Comparison of ENCODE assay signal across 12 cellular contexts in the genomic region with DNA sequence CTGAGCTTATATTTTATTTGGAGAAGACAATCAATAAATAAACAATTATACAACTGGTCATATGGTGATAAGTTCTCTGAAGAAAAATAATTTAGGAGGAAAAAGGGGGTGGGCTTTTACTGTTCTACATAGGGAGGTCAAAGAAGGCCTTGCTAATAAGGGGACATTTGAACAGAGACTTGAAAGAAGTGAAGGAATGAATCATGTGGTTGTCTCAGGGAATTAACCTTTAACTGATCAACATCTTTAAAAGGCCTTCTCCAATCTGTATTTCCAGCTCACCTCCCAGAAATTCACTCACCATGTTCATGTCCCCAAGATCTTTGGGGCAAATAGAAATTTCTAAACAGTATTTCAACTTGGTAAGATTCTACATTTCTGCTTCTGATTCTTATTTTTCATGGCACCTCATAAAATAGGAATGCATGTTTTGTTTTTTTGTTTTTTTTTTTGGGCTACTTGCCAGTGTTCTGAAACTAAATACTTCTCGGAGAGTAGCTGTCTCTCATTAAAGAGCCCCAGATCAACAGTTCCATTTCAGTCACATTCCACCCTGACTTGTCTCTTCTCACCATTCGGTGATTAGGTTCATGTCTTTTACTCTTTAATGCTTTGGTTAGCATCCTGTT. TPM values are rescaled to one million over a fixed set of nuclear protein-coding genes. Genes with fewer than 3 reads are reported as not detected.
A peak's percentile ranks its signal among the peaks of the same experiment; 100 is the strongest.
DNase-seq lines count a peak whose midpoint lies in the region; ATAC-seq and TF ChIP-seq lines count a peak whose summit lies in the region.
"Had no signal": no experiment of that assay in that cellular context is flagged by ENCODE, and none has a peak within 500 bp of the region (broad histone marks: within the 10 kb centered on the region; RNA-seq: fewer than 3 reads in every experiment).

No MANE protein-coding gene starts in this region.

- H3K9me3 Mint-ChIP-seq in MCF 10A (ENCODE audit: unreplicated experiment): no peaks in the 10 kb centered on the region

- H3K4me3 ChIP-seq in cardiac muscle cell (no peak overlapping the region), uterus (no peak overlapping the region)
- H3K4me3 ChIP-seq: Peyer's patch had no signal

- no peaks in the 10 kb centered on the region for H3K9me3 ChIP-seq in cardiac muscle cell (ENCODE audit: low read depth)
- no peaks in the 10 kb centered on the region for H3K9me3 ChIP-seq in uterus
- H3K9me3 ChIP-seq: Peyer's patch had no signal

- DNase-seq in cardiac muscle cell (ENCODE audit: low read depth in 1 of 2, low spot score in 1 of 2) (peak in 1 of 2 donors; percentile 54), cardiac septum (ENCODE audit: low spot score) (no peak), MCF 10A (ENCODE audit: unreplicated experiment) (peak; percentile 27), medulla oblongata (ENCODE audit: extremely low spot score) (peak; percentile 39), uterus (no peak), 8988T (no peak), NCI-H2227 (lab: John Stamatoyannopoulos, UW; ENCODE audit: unreplicated experiment) (no peak)
- DNase-seq: activated CD8-positive, alpha-beta T cell treated with anti-CD3 and anti-CD28 coated beads, Interleukin-2, amount 10 ng/mL, durations not matched to agents 7 days and 5 days; NCI-H146; Peyer's patch had no signal

- peaks cover 14% of the 10 kb centered on the region for H3K4me1 Mint-ChIP-seq in MCF 10A (ENCODE audit: insufficient read depth, unreplicated experiment)

- TF ChIP-seq POLR2A in uterus (IDR thresholded peaks at IDR 0.05): no peak

- intact Hi-C loops in cardiac septum (cut with DNase I) (no loop called here), MCF 10A (cut with micrococcal nuclease) (no loop called here), uterus (cut with DNase I; ENCODE audit: low total_unique reads) (no loop called here)

- no peaks in the 10 kb centered on the region for H3K36me3 ChIP-seq in cardiac muscle cell
- no peaks in the 10 kb centered on the region for H3K36me3 ChIP-seq in uterus
- H3K36me3 ChIP-seq: Peyer's patch had no signal

- no TSS peak for BruUV-seq in MCF 10A (replicated peaks; lab: Mats Ljungman, UMichigan)

- H3K36me3 Mint-ChIP-seq in MCF 10A (ENCODE audit: insufficient read depth, unreplicated experiment): peaks cover 17% of the 10 kb centered on the region

- H3K4me1 ChIP-seq in cardiac muscle cell (ENCODE audit: low read depth) (peaks cover 16% of the 10 kb centered on the region), uterus (peaks cover 0 to 5% of the 10 kb centered on the region in 2 donors)
- H3K4me1 ChIP-seq: Peyer's patch had no signal

- peak overlapping the region; percentile 54 for H3K4me3 Mint-ChIP-seq in MCF 10A (ENCODE audit: unreplicated experiment)
- H3K4me3 Mint-ChIP-seq: activated CD8-positive, alpha-beta T cell treated with anti-CD3 and anti-CD28 coated beads, Interleukin-2, amount 10 ng/mL, durations not matched to agents 7 days and 5 days had no signal

- no peak for ATAC-seq in GM21786 (IDR thresholded peaks at IDR 0.05; ENCODE audit: unreplicated experiment)
- ATAC-seq: activated CD8-positive, alpha-beta T cell treated with anti-CD3 and anti-CD28 coated beads, Interleukin-2, amount 10 ng/mL, durations not matched to agents 7 days and 5 days had no signal

- H3K27ac ChIP-seq in cardiac muscle cell (peak overlapping the region; percentile 37), uterus (peak overlapping the region; percentile 66 to 82)
- H3K27ac ChIP-seq: C4-2B, Peyer's patch had no signal

- H3K27ac Mint-ChIP-seq in MCF 10A (ENCODE audit: low read depth, unreplicated experiment): peak overlapping the region; percentile 94
- H3K27ac Mint-ChIP-seq: activated CD8-positive, alpha-beta T cell treated with anti-CD3 and anti-CD28 coated beads, Interleukin-2, amount 10 ng/mL, durations not matched to agents 7 days and 5 days had no signal

- no peaks in the 10 kb centered on the region for H3K27me3 Mint-ChIP-seq in MCF 10A (ENCODE audit: insufficient read depth, unreplicated experiment)

- no peak for TF ChIP-seq CTCF in cardiac muscle cell (IDR thresholded peaks at IDR 0.05; ENCODE audit: low read depth, low read length)
- no peak for TF ChIP-seq CTCF in MCF 10A (IDR thresholded peaks at IDR 0.05; ENCODE audit: unreplicated experiment)
- no peak for TF ChIP-seq CTCF in uterus (IDR thresholded peaks at IDR 0.05)

- CTCF ChIA-PET in MCF 10A (lab: Yijun Ruan, JAX): interaction anchor here (0.6 kb wide), 1 partner anchor 669 kb away, joined by 3 read pairs; no protein-coding TSS in a partner anchor

- POLR2A ChIA-PET in MCF 10A (lab: Yijun Ruan, JAX): interaction anchor here (0.7 to 1.6 kb wide), 5 partner anchors 11 to 26 kb away, joined by 3 to 9 read pairs (median 4); no protein-coding TSS in a partner anchor

- H3K27me3 ChIP-seq in cardiac muscle cell (no peaks in the 10 kb centered on the region), uterus (no peaks in the 10 kb centered on the region)
- H3K27me3 ChIP-seq: Peyer's patch had no signal

RNA-seq across cellular contexts. Expression of a gene that starts 19.2 kb away (rescaled TPM):
- total RNA-seq in cardiac muscle cell (0.11 and 0.45 TPM in 2 replicates), cardiac septum (12.5 TPM), MCF 10A (2022) (2.2 and 3.1 TPM in 2 replicates), uterus (10 to 100 TPM; 13.1 to 85.9 (median 38.9) TPM)
- 1.5 and 1.9 TPM in 2 replicates for polyA plus RNA-seq in cardiac muscle cell

Comparison
In these comparisons a context has a peak if more than half of its experiments do, and no peak if none do; other contexts are left out.
1. DNase-seq: peak in MCF 10A (single experiment) and medulla oblongata (single experiment); none in cardiac septum (single experiment), uterus (0 of 2), 8988T (single experiment) and NCI-H2227 (single experiment).